ENCODE assay signal across 34 cellular contexts in the genomic region with DNA sequence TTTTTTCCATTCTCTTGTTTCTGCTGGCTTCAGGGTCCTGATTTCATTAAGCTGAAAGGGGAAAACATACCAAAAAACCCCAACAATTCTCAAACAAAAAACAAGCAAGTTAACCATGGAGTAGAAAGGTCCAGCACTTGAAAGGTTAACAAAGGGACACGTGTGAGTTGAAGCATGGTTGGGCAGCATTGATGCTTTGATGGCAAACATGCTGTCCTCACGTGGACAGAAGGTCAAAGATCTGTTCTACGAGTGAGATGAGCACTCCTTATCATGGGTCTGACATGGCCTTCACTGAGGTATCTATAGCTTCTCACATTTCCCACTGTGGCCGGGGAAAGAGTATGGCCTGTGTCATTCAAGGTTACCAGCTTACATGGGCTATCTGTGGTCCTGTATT.
"Had no signal": no experiment of that assay in that cellular context is flagged by ENCODE, and none has a peak within 500 bp of the region (broad histone marks: within the 10 kb centered on the region; RNA-seq: fewer than 3 reads in every experiment).

No MANE protein-coding gene starts in this region.

- H3K4me3 ChIP-seq: MG63 had no signal

- H3K36me3 ChIP-seq: MG63 had no signal

- DNase-seq: Karpas-422, Kasumi-1, MG63, MM.1S, MV-4-11, NCI-H1048, NCI-H1092, NCI-H1092 treated with DMSO at 0.1 percent for 48 hours, NCI-H1105, NCI-H1105 treated with DMSO at 0.1 percent for 48 hours, NCI-H1417, NCI-H1417 treated with DMSO at 0.1 percent for 48 hours, NCI-H1436, NCI-H1436 treated with DMSO at 0.1 percent for 48 hours, NCI-H146, NCI-H1694, NCI-H1694 treated with DMSO at 0.1 percent for 48 hours, NCI-H187, NCI-H187 treated with DMSO at 0.1 percent for 48 hours, NCI-H1930, NCI-H2029, NCI-H2029 treated with DMSO at 0.1 percent for 48 hours, NCI-H2081, NCI-H2081 treated with DMSO at 0.1 percent for 48 hours, NCI-H2107, NCI-H2171, NCI-H2171 treated with DMSO at 0.1 percent for 48 hours, NCI-H2227 treated with DMSO at 0.1 percent for 48 hours, NCI-H226, NCI-H345, NCI-H446, NCI-H446 treated with DMSO at 0.1 percent for 48 hours, NCI-H510A, NCI-H510A treated with DMSO at 0.1 percent for 48 hours had no signal

- H3K9me3 ChIP-seq: MG63 had no signal

- H3K27me3 ChIP-seq: MG63 had no signal
